ENCODE assay signal across 17 cellular contexts in the genomic region with DNA sequence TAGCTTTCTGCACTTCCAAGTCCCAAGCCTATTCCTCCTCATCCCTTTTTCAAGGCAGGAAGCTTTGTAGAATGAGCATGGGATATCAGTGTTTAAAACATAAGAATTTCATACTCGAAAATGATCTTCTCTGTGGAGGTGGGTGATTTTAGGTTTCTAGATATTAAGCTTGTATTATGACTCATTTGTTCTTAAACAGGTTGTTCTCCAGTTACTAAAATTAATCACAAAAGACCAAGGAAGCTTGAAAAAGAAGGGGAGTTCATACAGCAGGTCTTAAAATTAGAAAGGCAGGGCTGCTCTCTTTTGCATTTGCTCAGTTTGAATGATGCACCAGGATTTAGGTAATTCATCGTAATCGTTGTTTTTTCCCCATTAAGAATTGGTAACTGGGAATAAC.
DNase-seq lines count a peak whose midpoint lies in the region; ATAC-seq and TF ChIP-seq lines count a peak whose summit lies in the region.
"Had no signal": no experiment of that assay in that cellular context is flagged by ENCODE, and none has a peak within 500 bp of the region (broad histone marks: within the 10 kb centered on the region; RNA-seq: fewer than 3 reads in every experiment).

No MANE protein-coding gene starts in this region.

- no peak for ATAC-seq in activated naive CD8-positive, alpha-beta T cell treated with anti-CD3 and anti-CD28 coated beads, Interleukin-2, amount 50 U/mL, for 24 hours
- peak; percentile 44 for ATAC-seq in stimulated activated naive CD8-positive, alpha-beta T cell treated with anti-CD3 and anti-CD28 coated beads, Interleukin-15, amount 100 ng/mL, for 72 hours
- ATAC-seq in HG02870 (IDR thresholded peaks at IDR 0.05; ENCODE audit: unreplicated experiment): no peak
- ATAC-seq: Panc1; stimulated activated memory B cell treated with anti-CD40 and anti-IgM and Interleukin-4, amounts not matched to agents 10 μg/mL and 1 μg/mL and 100 μg/mL, for 72 hours; T-cell had no signal

- peaks cover 5% of the 10 kb centered on the region for H3K9me3 Mint-ChIP-seq in activated naive CD4-positive, alpha-beta T cell treated with anti-CD3 and anti-CD28 coated beads, Interleukin-2, amount 50 U/mL, for 24 hours
- H3K9me3 Mint-ChIP-seq in T-helper 1 cell treated with Interleukin-12 subunit alpha and Interleukin-12 subunit beta and Interleukin-4 antibody, amounts not matched to agents 30 μg/mL and 1 μg/mL, for 36 hours: no peaks in the 10 kb centered on the region
- no peaks in the 10 kb centered on the region for H3K9me3 Mint-ChIP-seq in activated naive CD8-positive, alpha-beta T cell treated with anti-CD3 and anti-CD28 coated beads, Interleukin-2, amount 50 U/mL, for 24 hours
- no peaks in the 10 kb centered on the region for H3K9me3 Mint-ChIP-seq in stimulated activated naive CD8-positive, alpha-beta T cell treated with anti-CD3 and anti-CD28 coated beads, Interleukin-15, amount 100 ng/mL, for 72 hours
- H3K9me3 Mint-ChIP-seq in nephron progenitor cell: no peaks in the 10 kb centered on the region
- H3K9me3 Mint-ChIP-seq: stimulated activated memory B cell treated with anti-CD40 and anti-IgM and Interleukin-4, amounts not matched to agents 10 μg/mL and 1 μg/mL and 100 μg/mL, for 72 hours; T-cell had no signal

- peaks cover 18% of the 10 kb centered on the region for H3K36me3 Mint-ChIP-seq in activated naive CD4-positive, alpha-beta T cell treated with anti-CD3 and anti-CD28 coated beads, Interleukin-2, amount 50 U/mL, for 24 hours
- H3K36me3 Mint-ChIP-seq in T-helper 1 cell treated with Interleukin-12 subunit alpha and Interleukin-12 subunit beta and Interleukin-4 antibody, amounts not matched to agents 30 μg/mL and 1 μg/mL, for 36 hours (ENCODE audit: low read depth): peaks cover 19% of the 10 kb centered on the region
- H3K36me3 Mint-ChIP-seq in activated naive CD8-positive, alpha-beta T cell treated with anti-CD3 and anti-CD28 coated beads, Interleukin-2, amount 50 U/mL, for 24 hours (ENCODE audit: low read depth): peaks cover 32% of the 10 kb centered on the region
- H3K36me3 Mint-ChIP-seq in nephron progenitor cell (ENCODE audit: low read depth): no peaks in the 10 kb centered on the region
- H3K36me3 Mint-ChIP-seq: stimulated activated memory B cell treated with anti-CD40 and anti-IgM and Interleukin-4, amounts not matched to agents 10 μg/mL and 1 μg/mL and 100 μg/mL, for 72 hours had no signal

- TF ChIP-seq CTCF in nephron progenitor cell (IDR thresholded peaks at IDR 0.05): no peak

- H3K27me3 Mint-ChIP-seq in activated naive CD4-positive, alpha-beta T cell treated with anti-CD3 and anti-CD28 coated beads, Interleukin-2, amount 50 U/mL, for 24 hours: no peaks in the 10 kb centered on the region
- H3K27me3 Mint-ChIP-seq in T-helper 1 cell treated with Interleukin-12 subunit alpha and Interleukin-12 subunit beta and Interleukin-4 antibody, amounts not matched to agents 30 μg/mL and 1 μg/mL, for 36 hours (ENCODE audit: low read depth): no peaks in the 10 kb centered on the region
- H3K27me3 Mint-ChIP-seq in activated naive CD8-positive, alpha-beta T cell treated with anti-CD3 and anti-CD28 coated beads, Interleukin-2, amount 50 U/mL, for 24 hours: no peaks in the 10 kb centered on the region
- no peaks in the 10 kb centered on the region for H3K27me3 Mint-ChIP-seq in stimulated activated naive CD8-positive, alpha-beta T cell treated with anti-CD3 and anti-CD28 coated beads, Interleukin-15, amount 100 ng/mL, for 72 hours
- peaks cover 8% of the 10 kb centered on the region for H3K27me3 Mint-ChIP-seq in nephron progenitor cell (ENCODE audit: low read depth, poor library complexity)
- H3K27me3 Mint-ChIP-seq: stimulated activated memory B cell treated with anti-CD40 and anti-IgM and Interleukin-4, amounts not matched to agents 10 μg/mL and 1 μg/mL and 100 μg/mL, for 72 hours; T-cell had no signal

- peak overlapping the region; percentile 78 for H3K4me3 Mint-ChIP-seq in activated naive CD4-positive, alpha-beta T cell treated with anti-CD3 and anti-CD28 coated beads, Interleukin-2, amount 50 U/mL, for 24 hours
- peak overlapping the region; percentile 8 for H3K4me3 Mint-ChIP-seq in T-helper 1 cell treated with Interleukin-12 subunit alpha and Interleukin-12 subunit beta and Interleukin-4 antibody, amounts not matched to agents 30 μg/mL and 1 μg/mL, for 36 hours
- peak overlapping the region; percentile 55 for H3K4me3 Mint-ChIP-seq in activated naive CD8-positive, alpha-beta T cell treated with anti-CD3 and anti-CD28 coated beads, Interleukin-2, amount 50 U/mL, for 24 hours
- peak overlapping the region; percentile 68 to 70 for H3K4me3 Mint-ChIP-seq in stimulated activated naive CD8-positive, alpha-beta T cell treated with anti-CD3 and anti-CD28 coated beads, Interleukin-15, amount 100 ng/mL, for 72 hours
- H3K4me3 Mint-ChIP-seq in nephron progenitor cell: no peak overlapping the region
- H3K4me3 Mint-ChIP-seq: CD14-positive monocyte; stimulated activated memory B cell treated with anti-CD40 and anti-IgM and Interleukin-4, amounts not matched to agents 10 μg/mL and 1 μg/mL and 100 μg/mL, for 72 hours; T-cell had no signal

- no peak for DNase-seq in activated naive CD4-positive, alpha-beta T cell treated with anti-CD3 and anti-CD28 coated beads, Interleukin-2, amount 50 U/mL, for 16 hours
- no peak for DNase-seq in activated naive CD8-positive, alpha-beta T cell treated with anti-CD3 and anti-CD28 coated beads, Interleukin-2, amount 50 U/mL, for 24 hours
- no peak for DNase-seq in stimulated activated naive CD8-positive, alpha-beta T cell treated with anti-CD3 and anti-CD28 coated beads, Interleukin-15, amount 100 ng/mL, for 72 hours
- no peak for DNase-seq in nephron progenitor cell
- DNase-seq: activated CD8-positive, alpha-beta memory T cell treated with anti-CD3 and anti-CD28 coated beads, Interleukin-2, amount 50 U/mL, for 4 hours; effector CD8-positive, alpha-beta T cell; foreskin fibroblast; NCI-H1694 treated with DMSO at 0.1 percent for 48 hours; NCI-H524 treated with DMSO at 0.1 percent for 48 hours; SIG-M5; T-cell had no signal

- peak overlapping the region; percentile 96 for H3K27ac Mint-ChIP-seq in activated naive CD4-positive, alpha-beta T cell treated with anti-CD3 and anti-CD28 coated beads, Interleukin-2, amount 50 U/mL, for 24 hours
- peak overlapping the region; percentile 32 for H3K27ac Mint-ChIP-seq in T-helper 1 cell treated with Interleukin-12 subunit alpha and Interleukin-12 subunit beta and Interleukin-4 antibody, amounts not matched to agents 30 μg/mL and 1 μg/mL, for 36 hours
- H3K27ac Mint-ChIP-seq in activated naive CD8-positive, alpha-beta T cell treated with anti-CD3 and anti-CD28 coated beads, Interleukin-2, amount 50 U/mL, for 24 hours: peak overlapping the region; percentile 90
- H3K27ac Mint-ChIP-seq in stimulated activated naive CD8-positive, alpha-beta T cell treated with anti-CD3 and anti-CD28 coated beads, Interleukin-15, amount 100 ng/mL, for 72 hours: peak overlapping the region; percentile 61 to 78
- H3K27ac Mint-ChIP-seq in nephron progenitor cell: no peak overlapping the region
- H3K27ac Mint-ChIP-seq: CD14-positive monocyte; stimulated activated memory B cell treated with anti-CD40 and anti-IgM and Interleukin-4, amounts not matched to agents 10 μg/mL and 1 μg/mL and 100 μg/mL, for 72 hours had no signal

- H3K4me1 Mint-ChIP-seq in activated naive CD4-positive, alpha-beta T cell treated with anti-CD3 and anti-CD28 coated beads, Interleukin-2, amount 50 U/mL, for 24 hours: peaks cover 89% of the 10 kb centered on the region
- H3K4me1 Mint-ChIP-seq in T-helper 1 cell treated with Interleukin-12 subunit alpha and Interleukin-12 subunit beta and Interleukin-4 antibody, amounts not matched to agents 30 μg/mL and 1 μg/mL, for 36 hours (ENCODE audit: low read depth): peaks cover 62% of the 10 kb centered on the region
- H3K4me1 Mint-ChIP-seq in activated naive CD8-positive, alpha-beta T cell treated with anti-CD3 and anti-CD28 coated beads, Interleukin-2, amount 50 U/mL, for 24 hours: peaks cover 81% of the 10 kb centered on the region
- peaks cover 94% of the 10 kb centered on the region for H3K4me1 Mint-ChIP-seq in stimulated activated naive CD8-positive, alpha-beta T cell treated with anti-CD3 and anti-CD28 coated beads, Interleukin-15, amount 100 ng/mL, for 72 hours
- H3K4me1 Mint-ChIP-seq in nephron progenitor cell: no peaks in the 10 kb centered on the region
- H3K4me1 Mint-ChIP-seq: stimulated activated memory B cell treated with anti-CD40 and anti-IgM and Interleukin-4, amounts not matched to agents 10 μg/mL and 1 μg/mL and 100 μg/mL, for 72 hours had no signal
